Comparison of ENCODE assay signal across 8 cellular contexts in genomic region chr6:29647927-29648642, GRCh38. TPM values are rescaled to one million over a fixed set of nuclear protein-coding genes. Genes with fewer than 3 reads are reported as not detected.
DNase-seq lines count a peak whose midpoint lies in the region; ATAC-seq and TF ChIP-seq lines count a peak whose summit lies in the region.

No MANE protein-coding gene starts in this region.

- no peak overlapping the region for H3K4me3 ChIP-seq in uterus

- H3K27ac Mint-ChIP-seq in progenitor cell of endocrine pancreas, result no peak overlapping the region

- no peaks in the 10 kb centered on the region for H3K27me3 ChIP-seq in uterus

- no peaks in the 10 kb centered on the region for H3K36me3 ChIP-seq in uterus

- no peak overlapping the region for H3K27ac ChIP-seq in uterus

- peaks cover 8% of the 10 kb centered on the region for H3K4me1 Mint-ChIP-seq in progenitor cell of endocrine pancreas (ENCODE audit: low read depth)

- no peaks in the 10 kb centered on the region for H3K9me3 Mint-ChIP-seq in progenitor cell of endocrine pancreas (ENCODE audit: low read depth)

- DNase-seq in NCI-H510A treated with DMSO at 0.1 percent for 48 hours (lab: John Stamatoyannopoulos, UW) (peak; percentile 20), NCI-H510A (lab: John Stamatoyannopoulos, UW) (no peak), NCI-H2196 (lab: John Stamatoyannopoulos, UW; ENCODE audit: unreplicated experiment) (peak; percentile 65), cerebellar cortex (ENCODE audit: low spot score) (peak; percentile 56), progenitor cell of endocrine pancreas (ENCODE audit: low spot score, unreplicated experiment) (no peak), uterus (no peak), inferior parietal cortex (ENCODE audit: extremely low spot score) (no peak)

- no peak overlapping the region for H3K4me3 Mint-ChIP-seq in progenitor cell of endocrine pancreas (ENCODE audit: low read depth)

- H3K4me1 ChIP-seq in uterus, result no peaks in the 10 kb centered on the region

- no peak for ATAC-seq in GM18873 (IDR thresholded peaks at IDR 0.05; ENCODE audit: low FRiP score, unreplicated experiment)

- peak; percentile 56 for TF ChIP-seq CTCF in progenitor cell of endocrine pancreas (IDR thresholded peaks at IDR 0.05; ENCODE audit: unreplicated experiment)
- peak in 2 of 4 experiments; percentile 10 to 23 for TF ChIP-seq CTCF in uterus (IDR thresholded peaks at IDR 0.05)

- H3K9me3 ChIP-seq in uterus, result no peaks in the 10 kb centered on the region

- no peaks in the 10 kb centered on the region for H3K36me3 Mint-ChIP-seq in progenitor cell of endocrine pancreas (ENCODE audit: insufficient read depth)

- intact Hi-C loops in uterus (cut with DNase I; ENCODE audit: low total_unique reads), result no loop called here

- TF ChIP-seq POLR2A in uterus (IDR thresholded peaks at IDR 0.05), result no peak

- no peaks in the 10 kb centered on the region for H3K27me3 Mint-ChIP-seq in progenitor cell of endocrine pancreas

RNA-seq across cellular contexts. Expression of gene MOG, which starts 8.8 kb away (rescaled TPM):
- total RNA-seq in progenitor cell of endocrine pancreas, result not detected in 2 replicates
- total RNA-seq in uterus, result not detected

RNA-seq across cellular contexts. Expression of gene GABBR1, which starts 15.1 kb away (rescaled TPM):
- total RNA-seq in progenitor cell of endocrine pancreas, result 120 and 127 TPM in 2 replicates
- 100 to 1,000 TPM in 1 of 4 donors, 10 to 100 TPM in 3; 29.4 to 184 (median 44.6) TPM for total RNA-seq in uterus

RNA-seq across cellular contexts. Expression of gene ZFP57, which starts 32.9 kb away (rescaled TPM):
- 0.14 TPM in 1 of 2 replicates, not detected in the other for total RNA-seq in progenitor cell of endocrine pancreas
- under 1 TPM in 1 of 4 donors, not detected in 3; 0.24 TPM for total RNA-seq in uterus

Comparison
In these comparisons a context has a peak if more than half of its experiments do, and no peak if none do; other contexts are left out.
1. DNase-seq: peak in NCI-H510A treated with DMSO at 0.1 percent for 48 hours (single experiment), NCI-H2196 (single experiment) and cerebellar cortex (single experiment); none in NCI-H510A (single experiment), progenitor cell of endocrine pancreas (single experiment), uterus (0 of 2) and inferior parietal cortex (single experiment).